Comparison of ENCODE assay signal across 13 cellular contexts in the genomic region with DNA sequence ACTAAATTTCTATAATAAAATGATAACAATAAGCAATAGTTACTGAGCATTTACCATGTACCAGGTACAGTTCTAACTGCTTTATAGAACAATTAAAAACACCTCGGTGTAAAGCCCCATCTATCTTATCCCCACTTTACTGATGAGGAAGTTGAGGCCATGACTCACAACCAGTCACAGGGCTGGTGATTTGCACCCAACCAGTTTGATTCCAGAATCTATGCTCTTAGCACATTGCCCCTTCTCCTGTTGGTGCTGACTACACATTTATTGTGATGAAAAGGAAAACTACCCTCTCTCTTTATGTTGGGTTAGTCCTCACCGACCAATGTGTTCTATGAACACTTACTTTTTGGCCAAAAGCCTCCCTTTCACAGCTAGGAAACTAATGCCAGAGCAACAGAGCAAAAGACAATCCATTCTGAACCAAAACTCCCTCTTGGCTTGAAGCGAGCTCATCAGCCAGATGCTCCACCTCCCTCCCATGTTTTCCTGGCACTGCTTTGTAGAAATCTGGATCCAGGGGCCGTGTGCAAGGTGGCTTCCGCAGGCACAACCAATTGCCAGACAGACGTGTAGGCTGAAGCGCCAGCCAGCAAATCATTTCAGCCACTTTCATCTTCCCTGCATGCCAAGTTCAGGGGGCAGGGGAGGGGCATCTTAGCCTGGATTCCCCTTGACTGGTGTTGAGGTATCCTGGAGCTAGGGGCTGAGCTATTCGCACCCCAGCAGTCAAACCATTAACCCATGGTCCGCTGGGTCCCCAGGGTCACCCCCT. TPM values are rescaled to one million over a fixed set of nuclear protein-coding genes. Genes with fewer than 3 reads are reported as not detected.
DNase-seq lines count a peak whose midpoint lies in the region; ATAC-seq and TF ChIP-seq lines count a peak whose summit lies in the region.
"Had no signal": no experiment of that assay in that cellular context is flagged by ENCODE, and none has a peak within 500 bp of the region (broad histone marks: within the 10 kb centered on the region; RNA-seq: fewer than 3 reads in every experiment).

No MANE protein-coding gene starts in this region.

- H3K4me1 ChIP-seq in foreskin keratinocyte, result no peaks in the 10 kb centered on the region

- H3K27me3 ChIP-seq in foreskin keratinocyte, result no peaks in the 10 kb centered on the region
- H3K27me3 ChIP-seq: upper lobe of left lung had no signal

- TF ChIP-seq CTCF in foreskin keratinocyte (conservative IDR thresholded peaks at IDR 0.05), result no peak

- peak; percentile 30 for DNase-seq in GM04503 (ENCODE audit: low read depth)
- peak; percentile 46 for DNase-seq in SHP77 treated with DMSO at 0.1 percent for 48 hours (lab: John Stamatoyannopoulos, UW)
- DNase-seq in foreskin keratinocyte, result no peak
- peak; percentile 40 for DNase-seq in renal cortical epithelial cell (ENCODE audit: low read depth)
- DNase-seq in NOMO-1 treated with dmso at 0.1 percent for 144 hours (lab: John Stamatoyannopoulos, UW; ENCODE audit: unreplicated experiment), result no peak
- DNase-seq in dedifferentiated amniotic fluid mesenchymal stem cell (ENCODE audit: extremely low spot score), result no peak
- DNase-seq in activated CD8-positive, alpha-beta memory T cell treated with anti-CD3 and anti-CD28 coated beads, Interleukin-2, amount 50 U/mL, for 4 hours, result no peak
- DNase-seq: DMS79; GOT3; NCI-H187; stimulated activated CD4-positive, alpha-beta T cell treated with anti-CD3 and anti-CD28 coated beads, Interleukin-4, amount 100 ng/mL, for 1 hour; upper lobe of left lung had no signal

- no peak overlapping the region for H3K27ac ChIP-seq in foreskin keratinocyte

- ATAC-seq in foreskin keratinocyte, result peak; percentile 31
- no peak for ATAC-seq in GM18498 (IDR thresholded peaks at IDR 0.05; ENCODE audit: unreplicated experiment)

RNA-seq across cellular contexts. Expression of a gene that starts 32.0 kb away (rescaled TPM):
- total RNA-seq in foreskin keratinocyte, result 19.7 and 22.1 TPM in 2 replicates
- 6.0 and 6.2 TPM in 2 replicates for polyA plus RNA-seq in foreskin keratinocyte
- total RNA-seq in renal cortical epithelial cell, result 29.7 and 74.4 TPM in 2 replicates

Comparison
In these comparisons a context has a peak if more than half of its experiments do, and no peak if none do; other contexts are left out.
1. DNase-seq: peak in GM04503 (single experiment), SHP77 treated with DMSO at 0.1 percent for 48 hours (single experiment) and renal cortical epithelial cell (single experiment); none in foreskin keratinocyte (0 of 2), NOMO-1 treated with dmso at 0.1 percent for 144 hours (single experiment), dedifferentiated amniotic fluid mesenchymal stem cell (single experiment) and activated CD8-positive, alpha-beta memory T cell treated with anti-CD3 and anti-CD28 coated beads, Interleukin-2, amount 50 U/mL, for 4 hours (single experiment).